In genomic region chr4:116401293-116401692, GRCh38 we compare ENCODE assay signal across 1 cellular context.
TF ChIP-seq lines count a peak whose summit lies in the region.

No MANE protein-coding gene starts in this region.

TF ChIP-seq in HCT116, 20 proteins besides CTCF, POLR2A, EP300 and RAD21 (continued from another document):
- TF ChIP-seq ZBTB33 (IDR thresholded peaks at IDR 0.05; ENCODE audit: extremely low read depth, insufficient replicate concordance, low read length) = no peak
- no peak for TF ChIP-seq EZH2phosphoT487 (IDR thresholded peaks at IDR 0.05; ENCODE audit: borderline replicate concordance)
- TF ChIP-seq SIN3A (IDR thresholded peaks at IDR 0.05; ENCODE audit: low read depth) = no peak
